Comparison of ENCODE assay signal across 1 cellular context in genomic region chr3:4748701-4749378, GRCh38.
TF ChIP-seq lines count a peak whose summit lies in the region.

No MANE protein-coding gene starts in this region.

TF ChIP-seq in HepG2, 621 proteins besides CTCF, POLR2A, EP300 and RAD21 (continued from another document):
- TF ChIP-seq ZNF142 (CRISPR knock-in tag; IDR thresholded peaks at IDR 0.05) (no peak), ZNF446 (CRISPR knock-in tag; IDR thresholded peaks at IDR 0.05) (no peak), ZNF558 (CRISPR knock-in tag; IDR thresholded peaks at IDR 0.05; ENCODE audit: borderline replicate concordance) (no peak), CC2D1A (CRISPR knock-in tag; IDR thresholded peaks at IDR 0.05) (0 out of 2 replicates have a peak, but pooled peaks have one; percentile 23), ZNF615 (CRISPR knock-in tag; IDR thresholded peaks at IDR 0.05; ENCODE audit: borderline replicate concordance) (no peak), EZH2 (conservative IDR thresholded peaks at IDR 0.05; ENCODE audit: low read depth, low read length) (no peak)
- TF ChIP-seq, protein P1, sequence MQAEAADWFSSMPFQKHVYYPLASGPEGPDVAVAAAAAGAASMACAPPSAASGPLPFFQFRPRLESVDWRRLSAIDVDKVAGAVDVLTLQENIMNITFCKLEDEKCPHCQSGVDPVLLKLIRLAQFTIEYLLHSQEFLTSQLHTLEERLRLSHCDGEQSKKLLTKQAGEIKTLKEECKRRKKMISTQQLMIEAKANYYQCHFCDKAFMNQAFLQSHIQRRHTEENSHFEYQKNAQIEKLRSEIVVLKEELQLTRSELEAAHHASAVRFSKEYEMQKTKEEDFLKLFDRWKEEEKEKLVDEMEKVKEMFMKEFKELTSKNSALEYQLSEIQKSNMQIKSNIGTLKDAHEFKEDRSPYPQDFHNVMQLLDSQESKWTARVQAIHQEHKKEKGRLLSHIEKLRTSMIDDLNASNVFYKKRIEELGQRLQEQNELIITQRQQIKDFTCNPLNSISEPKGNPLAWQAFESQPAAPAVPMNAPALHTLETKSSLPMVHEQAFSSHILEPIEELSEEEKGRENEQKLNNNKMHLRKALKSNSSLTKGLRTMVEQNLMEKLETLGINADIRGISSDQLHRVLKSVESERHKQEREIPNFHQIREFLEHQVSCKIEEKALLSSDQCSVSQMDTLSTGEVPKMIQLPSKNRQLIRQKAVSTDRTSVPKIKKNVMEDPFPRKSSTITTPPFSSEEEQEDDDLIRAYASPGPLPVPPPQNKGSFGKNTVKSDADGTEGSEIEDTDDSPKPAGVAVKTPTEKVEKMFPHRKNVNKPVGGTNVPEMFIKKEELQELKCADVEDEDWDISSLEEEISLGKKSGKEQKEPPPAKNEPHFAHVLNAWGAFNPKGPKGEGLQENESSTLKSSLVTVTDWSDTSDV (CRISPR knock-in tag; IDR thresholded peaks at IDR 0.05) = no peak
- TF ChIP-seq, protein P2, sequence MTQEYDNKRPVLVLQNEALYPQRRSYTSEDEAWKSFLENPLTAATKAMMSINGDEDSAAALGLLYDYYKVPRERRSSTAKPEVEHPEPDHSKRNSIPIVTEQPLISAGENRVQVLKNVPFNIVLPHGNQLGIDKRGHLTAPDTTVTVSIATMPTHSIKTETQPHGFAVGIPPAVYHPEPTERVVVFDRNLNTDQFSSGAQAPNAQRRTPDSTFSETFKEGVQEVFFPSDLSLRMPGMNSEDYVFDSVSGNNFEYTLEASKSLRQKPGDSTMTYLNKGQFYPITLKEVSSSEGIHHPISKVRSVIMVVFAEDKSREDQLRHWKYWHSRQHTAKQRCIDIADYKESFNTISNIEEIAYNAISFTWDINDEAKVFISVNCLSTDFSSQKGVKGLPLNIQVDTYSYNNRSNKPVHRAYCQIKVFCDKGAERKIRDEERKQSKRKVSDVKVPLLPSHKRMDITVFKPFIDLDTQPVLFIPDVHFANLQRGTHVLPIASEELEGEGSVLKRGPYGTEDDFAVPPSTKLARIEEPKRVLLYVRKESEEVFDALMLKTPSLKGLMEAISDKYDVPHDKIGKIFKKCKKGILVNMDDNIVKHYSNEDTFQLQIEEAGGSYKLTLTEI (CRISPR knock-in tag; conservative IDR thresholded peaks at IDR 0.05) = no peak
TF ChIP-seq in HepG2: peak in this region for 72.
